ENCODE assay signal across 1 cellular context in genomic region chr17:50659220-50659619, GRCh38.
TF ChIP-seq lines count a peak whose summit lies in the region.

No MANE protein-coding gene starts in this region.

TF ChIP-seq in HepG2, 621 proteins besides CTCF, POLR2A, EP300 and RAD21:
- TF ChIP-seq ZBTB33 (CRISPR knock-in tag; IDR thresholded peaks at IDR 0.05) (0 out of 2 replicates have a peak, but pooled peaks have one; percentile 9), ARID4A (CRISPR knock-in tag; IDR thresholded peaks at IDR 0.05; ENCODE audit: borderline replicate concordance) (no peak)
